ENCODE assay signal across 18 cellular contexts in genomic region chr18:64202229-64202835, GRCh38. TPM values are rescaled to one million over a fixed set of nuclear protein-coding genes. Genes with fewer than 3 reads are reported as not detected.
DNase-seq lines count a peak whose midpoint lies in the region; ATAC-seq and TF ChIP-seq lines count a peak whose summit lies in the region.
"Had no signal": no experiment of that assay in that cellular context is flagged by ENCODE, and none has a peak within 500 bp of the region (broad histone marks: within the 10 kb centered on the region; RNA-seq: fewer than 3 reads in every experiment).

No MANE protein-coding gene starts in this region.

- peak overlapping the region; percentile 88 for H3K27ac Mint-ChIP-seq in progenitor cell of endocrine pancreas
- no peak overlapping the region for H3K27ac Mint-ChIP-seq in CD4-positive, alpha-beta T cell
- H3K27ac Mint-ChIP-seq: activated naive CD8-positive, alpha-beta T cell treated with anti-CD3 and anti-CD28 coated beads, Interleukin-2, amount 50 U/mL, for 24 hours; HFFc6 had no signal

- DNase-seq in NCI-H146 (lab: John Stamatoyannopoulos, UW): peak; percentile 53
- DNase-seq in NCI-H146 treated with DMSO at 0.1 percent for 48 hours (lab: John Stamatoyannopoulos, UW; ENCODE audit: unreplicated experiment): no peak
- DNase-seq in NCI-H69 (lab: John Stamatoyannopoulos, UW): peak; percentile 73
- DNase-seq in progenitor cell of endocrine pancreas (ENCODE audit: low spot score, unreplicated experiment): no peak
- DNase-seq in CD4-positive, alpha-beta T cell: no peak
- DNase-seq in KBM-7: no peak
- DNase-seq: activated CD4-positive, CD25-positive, alpha-beta regulatory T cell; activated naive CD8-positive, alpha-beta T cell treated with anti-CD3 and anti-CD28 coated beads, Interleukin-2, amount 50 U/mL, for 24 hours; HFFc6; Kasumi-1; NCI-H2081; psoas muscle had no signal

- no peaks in the 10 kb centered on the region for H3K36me3 Mint-ChIP-seq in progenitor cell of endocrine pancreas (ENCODE audit: insufficient read depth)
- no peaks in the 10 kb centered on the region for H3K36me3 Mint-ChIP-seq in CD4-positive, alpha-beta T cell (ENCODE audit: low read depth)

- intact Hi-C loops in CD4-positive, alpha-beta T cell (cut with DNase I, micrococcal nuclease): no loop called here

- H3K4me3 Mint-ChIP-seq in progenitor cell of endocrine pancreas (ENCODE audit: low read depth): no peak overlapping the region
- no peak overlapping the region for H3K4me3 Mint-ChIP-seq in CD4-positive, alpha-beta T cell
- H3K4me3 Mint-ChIP-seq: activated naive CD8-positive, alpha-beta T cell treated with anti-CD3 and anti-CD28 coated beads, Interleukin-2, amount 50 U/mL, for 24 hours; HFFc6 had no signal

- peaks cover 5% of the 10 kb centered on the region for H3K9me3 Mint-ChIP-seq in progenitor cell of endocrine pancreas (ENCODE audit: low read depth)
- H3K9me3 Mint-ChIP-seq in CD4-positive, alpha-beta T cell: no peaks in the 10 kb centered on the region
- H3K9me3 Mint-ChIP-seq: activated naive CD8-positive, alpha-beta T cell treated with anti-CD3 and anti-CD28 coated beads, Interleukin-2, amount 50 U/mL, for 24 hours; HFFc6 had no signal

- ATAC-seq in GM21717 (IDR thresholded peaks at IDR 0.05; ENCODE audit: unreplicated experiment): peak; percentile 80
- no peak for ATAC-seq in esophagus mucosa
- no peak for ATAC-seq in CD4-positive, alpha-beta T cell (ENCODE audit: poor library complexity)
- ATAC-seq: A549; activated naive CD8-positive, alpha-beta T cell treated with anti-CD3 and anti-CD28 coated beads, Interleukin-2, amount 50 U/mL, for 24 hours; psoas muscle had no signal

- POLR2A ChIA-PET in CD4-positive, alpha-beta T cell (lab: Charles Lee): no interaction called here

- H3K9me3 ChIP-seq in CD4-positive, alpha-beta T cell (ENCODE audit: control insufficient read depth, low read length): no peaks in the 10 kb centered on the region
- H3K9me3 ChIP-seq: A549, psoas muscle had no signal

- H3K27me3 Mint-ChIP-seq in progenitor cell of endocrine pancreas: no peaks in the 10 kb centered on the region
- no peaks in the 10 kb centered on the region for H3K27me3 Mint-ChIP-seq in CD4-positive, alpha-beta T cell
- H3K27me3 Mint-ChIP-seq: activated naive CD8-positive, alpha-beta T cell treated with anti-CD3 and anti-CD28 coated beads, Interleukin-2, amount 50 U/mL, for 24 hours had no signal

- H3K4me1 Mint-ChIP-seq in progenitor cell of endocrine pancreas (ENCODE audit: low read depth): peaks cover 54% of the 10 kb centered on the region
- peaks cover 2% of the 10 kb centered on the region for H3K4me1 Mint-ChIP-seq in CD4-positive, alpha-beta T cell (ENCODE audit: low read depth)

- in situ Hi-C loops in KBM-7 (cut with MboI; ENCODE audit: low pct_unique_long_range_greater_than_20kb, low sequenced_read_pairs): no loop called here

- H3K27me3 ChIP-seq in CD4-positive, alpha-beta T cell (ENCODE audit: control insufficient read depth, insufficient read depth, low read length): no peaks in the 10 kb centered on the region

- CTCF ChIA-PET in CD4-positive, alpha-beta T cell (lab: Charles Lee): no interaction called here

- no peak overlapping the region for H3K27ac ChIP-seq in CD4-positive, alpha-beta T cell (ENCODE audit: low read depth, low read length)
- H3K27ac ChIP-seq: A549, psoas muscle had no signal

- no peak for TF ChIP-seq CTCF in progenitor cell of endocrine pancreas (IDR thresholded peaks at IDR 0.05; ENCODE audit: unreplicated experiment)
- TF ChIP-seq CTCF in CD4-positive, alpha-beta T cell (IDR thresholded peaks at IDR 0.05): no peak

RNA-seq across cellular contexts. Expression of gene LINC00305, which starts 53.4 kb away (rescaled TPM):
- total RNA-seq in progenitor cell of endocrine pancreas: 0.71 and 1.6 TPM in 2 replicates
- total RNA-seq in esophagus mucosa: not detected
- not detected for total RNA-seq in CD4-positive, alpha-beta T cell
- total RNA-seq: dermis microvascular lymphatic vessel endothelial cell, HFFc6, mononuclear cell, psoas muscle, urinary bladder had no signal

Comparison
In these comparisons a context has a peak if more than half of its experiments do, and no peak if none do; other contexts are left out.
1. DNase-seq: peak in NCI-H146 (single experiment) and NCI-H69 (single experiment); none in NCI-H146 treated with DMSO at 0.1 percent for 48 hours (single experiment), progenitor cell of endocrine pancreas (single experiment), CD4-positive, alpha-beta T cell (0 of 10) and KBM-7 (single experiment).